8 cellular contexts compared by ENCODE assay signal in the genomic region with DNA sequence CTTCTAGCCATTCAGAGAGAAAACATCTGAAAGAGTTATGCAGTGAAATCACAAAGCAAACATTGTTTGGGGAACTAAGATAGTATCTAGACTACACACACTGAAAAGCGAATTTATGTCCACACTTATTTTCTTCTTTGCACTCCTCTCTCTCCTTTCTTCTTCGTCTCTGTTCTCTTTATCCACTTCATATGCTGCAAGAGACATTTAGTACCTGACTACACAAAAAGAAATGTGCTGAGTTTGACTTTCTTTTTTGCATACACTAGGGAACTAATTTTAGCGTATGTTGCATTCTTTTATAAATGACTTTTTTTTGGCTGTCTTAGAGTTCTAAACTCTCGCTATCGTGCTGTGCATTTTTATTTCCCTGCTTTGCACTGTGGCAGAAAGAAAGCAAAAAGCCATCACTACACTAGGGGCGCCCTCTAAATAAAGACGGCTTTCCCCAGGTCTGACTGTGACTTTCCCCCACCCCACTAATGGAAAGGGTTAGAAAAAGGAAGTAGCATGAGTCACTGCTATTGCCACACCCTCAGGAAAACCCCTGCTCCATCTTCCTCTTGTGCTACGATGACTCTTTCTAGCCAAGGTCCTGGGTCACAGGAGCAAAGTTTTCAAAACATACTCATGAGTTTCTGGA.
DNase-seq lines count a peak whose midpoint lies in the region; ATAC-seq, FAIRE-seq and TF ChIP-seq lines count a peak whose summit lies in the region.

No MANE protein-coding gene starts in this region.

- 9% methylated on average over 8 of the region's 8 CpGs for WGBS in suprapubic skin

- peak overlapping the region; percentile 63 to 92 (median 82) for H3K4me3 Mint-ChIP-seq in naive thymus-derived CD4-positive, alpha-beta T cell
- H3K4me3 Mint-ChIP-seq in endothelial cell (ENCODE audit: unreplicated experiment), result no peak overlapping the region

- intact Hi-C loops in endothelial cell of umbilical vein (cut with micrococcal nuclease), result loop anchor here (1.0 to 2.0 kb wide), 5 partner anchors 8 to 105 kb away; partner anchors contain the start of gene BACH1
- intact Hi-C loops in naive thymus-derived CD4-positive, alpha-beta T cell (cut with micrococcal nuclease), result loop anchor here (1.0 to 10.0 kb wide), 12 partner anchors 12 to 361 kb away; partner anchors contain the start of genes CCT8 (in 2 of the 2) and USP16 (in 1 of the 2)

- peak overlapping the region; percentile 90 for H3K4me2 ChIP-seq in endothelial cell of umbilical vein (ENCODE audit: insufficient read depth, low read length)

- H3K9me1 ChIP-seq in endothelial cell of umbilical vein (replicated peaks; ENCODE audit: control insufficient read depth, extremely low read depth, insufficient read depth, low read length), result no peaks in the 10 kb centered on the region

- peaks cover 32% of the 10 kb centered on the region for H3K4me1 ChIP-seq in endothelial cell of umbilical vein (ENCODE audit: control insufficient read depth, extremely low read depth, insufficient read depth, low read length)
- peaks cover 0 to 2% of the 10 kb centered on the region in 2 donors for H3K4me1 ChIP-seq in naive thymus-derived CD4-positive, alpha-beta T cell (ENCODE audit: control insufficient read depth in 2 of 2, insufficient read depth in 2 of 2, low read length in 2 of 2)
- peaks cover 21% of the 10 kb centered on the region for H3K4me1 ChIP-seq in suprapubic skin

- peak overlapping the region; percentile 61 for H3K9ac ChIP-seq in endothelial cell of umbilical vein (replicated peaks; ENCODE audit: extremely low read depth, insufficient read depth, low read length)

- H3K9me3 ChIP-seq in endothelial cell of umbilical vein (replicated peaks; ENCODE audit: control insufficient read depth, insufficient read depth, low read length) (peaks cover 2% of the 10 kb centered on the region), suprapubic skin (no peaks in the 10 kb centered on the region)
- peaks cover 0 to 7% (median 0%) of the 10 kb centered on the region in 3 experiments for H3K9me3 ChIP-seq in naive thymus-derived CD4-positive, alpha-beta T cell (ENCODE audit: control insufficient read depth in 2 of 3, low read length in 3 of 3)

- BruUV-seq in endothelial cell of umbilical vein (replicated peaks; lab: Mats Ljungman, UMichigan), result TSS peak; percentile 67

- peaks cover 12 to 40% (median 24%) of the 10 kb centered on the region in 7 donors for H3K4me1 Mint-ChIP-seq in naive thymus-derived CD4-positive, alpha-beta T cell
- H3K4me1 Mint-ChIP-seq in endothelial cell (ENCODE audit: unreplicated experiment), result peaks cover 3% of the 10 kb centered on the region

- peak overlapping the region; percentile 92 for H3K27ac ChIP-seq in endothelial cell of umbilical vein (ENCODE audit: insufficient read depth, low read depth, low read length)
- no peak overlapping the region for H3K27ac ChIP-seq in naive thymus-derived CD4-positive, alpha-beta T cell (ENCODE audit: low read depth, low read length)
- H3K27ac ChIP-seq in suprapubic skin, result peak overlapping the region; percentile 18

- POLR2A ChIA-PET in endothelial cell of umbilical vein (lab: Charles Lee), result no interaction called here
- POLR2A ChIA-PET in naive thymus-derived CD4-positive, alpha-beta T cell (lab: Charles Lee), result interaction anchor here (0.6 kb wide), 1 partner anchor 109 kb away, joined by 3 read pairs; no protein-coding TSS in a partner anchor

- H3K36me3 ChIP-seq in endothelial cell of umbilical vein (ENCODE audit: control insufficient read depth in 2 of 2, extremely low read depth in 1 of 2, insufficient read depth in 2 of 2, low read length in 2 of 2), result no peaks in the 10 kb centered on the region
- H3K36me3 ChIP-seq in naive thymus-derived CD4-positive, alpha-beta T cell (ENCODE audit: control insufficient read depth in 2 of 3, insufficient read depth in 3 of 3, low read length in 3 of 3), result no peaks in the 10 kb centered on the region
- H3K36me3 ChIP-seq in suprapubic skin, result no peaks in the 10 kb centered on the region

- no peaks in the 10 kb centered on the region for H3K27me3 ChIP-seq in endothelial cell of umbilical vein (ENCODE audit: control insufficient read depth in 2 of 2, insufficient read depth in 2 of 2, low read length in 2 of 2)
- H3K27me3 ChIP-seq in naive thymus-derived CD4-positive, alpha-beta T cell (ENCODE audit: control insufficient read depth in 2 of 2, insufficient read depth in 2 of 2, low read length in 2 of 2), result no peaks in the 10 kb centered on the region
- no peaks in the 10 kb centered on the region for H3K27me3 ChIP-seq in suprapubic skin

- H3K79me2 ChIP-seq in endothelial cell of umbilical vein (ENCODE audit: control insufficient read depth, insufficient read depth, low read length), result no peaks in the 10 kb centered on the region

- peak; percentile 88 for FAIRE-seq in endothelial cell of umbilical vein (lab: Jason Lieb, UNC)

- no peaks in the 10 kb centered on the region for H3K27me3 Mint-ChIP-seq in naive thymus-derived CD4-positive, alpha-beta T cell
- no peaks in the 10 kb centered on the region for H3K27me3 Mint-ChIP-seq in endothelial cell (ENCODE audit: unreplicated experiment)

- no peak for TF ChIP-seq EP300 in suprapubic skin (IDR thresholded peaks at IDR 0.05)

- peak; percentile 95 for DNase-seq in NB4 (ENCODE audit: low read depth)
- DNase-seq in activated CD4-positive, alpha-beta T cell treated with anti-CD3 and anti-CD28 coated beads, Interleukin-2, amount 50 U/mL, for 48 hours, result peak; percentile 62 to 75
- DNase-seq in endothelial cell of umbilical vein (ENCODE audit: low read depth, low spot score), result peak; percentile 90
- DNase-seq in naive thymus-derived CD4-positive, alpha-beta T cell, result peak in 8 of 9 donors; percentile 13 to 71 (median 44)
- peak in 1 of 2 donors; percentile 78 for DNase-seq in suprapubic skin (ENCODE audit: low spot score in 2 of 2)
- DNase-seq in endothelial cell (ENCODE audit: low spot score), result no peak

- peak overlapping the region; percentile 2 to 88 (median 84) for H3K27ac Mint-ChIP-seq in naive thymus-derived CD4-positive, alpha-beta T cell
- H3K27ac Mint-ChIP-seq in endothelial cell (ENCODE audit: unreplicated experiment), result no peak overlapping the region

- H3K4me3 ChIP-seq in GM12875 (ENCODE audit: low read depth, low read length), result no peak overlapping the region
- peak overlapping the region; percentile 41 for H3K4me3 ChIP-seq in NB4 (ENCODE audit: low read depth, low read length)
- H3K4me3 ChIP-seq in endothelial cell of umbilical vein (replicated peaks in 1 of 3; ENCODE audit: insufficient read depth in 1 of 3, low read depth in 1 of 3, low read length in 3 of 3), result peak overlapping the region in 2 of 3 experiments; percentile 38 to 44
- peak overlapping the region; percentile 30 for H3K4me3 ChIP-seq in naive thymus-derived CD4-positive, alpha-beta T cell (ENCODE audit: low read length)
- peak overlapping the region; percentile 12 for H3K4me3 ChIP-seq in suprapubic skin

- H3K9me3 Mint-ChIP-seq in naive thymus-derived CD4-positive, alpha-beta T cell, result peaks cover 5 to 42% (median 21%) of the 10 kb centered on the region in 11 donors
- H3K9me3 Mint-ChIP-seq in endothelial cell (ENCODE audit: unreplicated experiment), result no peaks in the 10 kb centered on the region

- peak; percentile 95 for ATAC-seq in HG02588 (IDR thresholded peaks at IDR 0.05; ENCODE audit: unreplicated experiment)
- ATAC-seq in naive thymus-derived CD4-positive, alpha-beta T cell, result peak; percentile 99

- TF ChIP-seq CTCF in GM12875 (IDR thresholded peaks at IDR 0.05; ENCODE audit: borderline replicate concordance, insufficient read depth, low read depth, low read length), result 0 out of 2 replicates have a peak, but pooled peaks have one; percentile 32
- TF ChIP-seq CTCF in NB4 (IDR thresholded peaks at IDR 0.05; ENCODE audit: low read depth, low read length), result peak; percentile 63
- TF ChIP-seq CTCF in endothelial cell of umbilical vein (IDR thresholded peaks at IDR 0.05; ENCODE audit: extremely low read depth in 1 of 2, insufficient read depth in 1 of 2, low read depth in 1 of 2, low read length in 2 of 2), result peak; percentile 47 to 56
- TF ChIP-seq CTCF in suprapubic skin (IDR thresholded peaks at IDR 0.05), result peak; percentile 3 to 16
- TF ChIP-seq CTCF in endothelial cell (IDR thresholded peaks at IDR 0.05; ENCODE audit: unreplicated experiment), result no peak

- H2AFZ ChIP-seq in endothelial cell of umbilical vein (ENCODE audit: low read depth, low read length), result peak overlapping the region; percentile 81

- CTCF ChIA-PET in endothelial cell of umbilical vein (lab: Charles Lee), result interaction anchor here (0.7 to 3.3 kb wide), 10 partner anchors 8 to 152 kb away, joined by 3 to 16 read pairs (median 3); no protein-coding TSS in a partner anchor
- CTCF ChIA-PET in naive thymus-derived CD4-positive, alpha-beta T cell (lab: Charles Lee), result interaction anchor here (0.7 kb wide), 1 partner anchor 348 kb away, joined by 4 read pairs; no protein-coding TSS in a partner anchor

- H4K20me1 ChIP-seq in endothelial cell of umbilical vein (replicated peaks; ENCODE audit: control insufficient read depth, extremely low read depth, insufficient read depth, low read length), result no peaks in the 10 kb centered on the region

- peaks cover 0 to 39% (median 9%) of the 10 kb centered on the region in 5 donors for H3K36me3 Mint-ChIP-seq in naive thymus-derived CD4-positive, alpha-beta T cell
- H3K36me3 Mint-ChIP-seq in endothelial cell (ENCODE audit: low read depth, unreplicated experiment), result peaks cover 5% of the 10 kb centered on the region

- TF ChIP-seq POLR2A in NB4 (IDR thresholded peaks at IDR 0.05; ENCODE audit: extremely low read depth, insufficient read length) (no peak), endothelial cell of umbilical vein (IDR thresholded peaks at IDR 0.05; ENCODE audit: low read depth, low read length) (no peak), suprapubic skin (IDR thresholded peaks at IDR 0.05) (no peak)

- dilution Hi-C loops in endothelial cell of umbilical vein (cut with MboI; ENCODE audit: extremely low pct_ligation_motif_present, low sequenced_read_pairs), result no loop called here

TF ChIP-seq in endothelial cell of umbilical vein, 7 proteins besides CTCF, POLR2A, EP300 and RAD21:
- TF ChIP-seq POLR2AphosphoS5 (IDR thresholded peaks at IDR 0.05; ENCODE audit: insufficient read depth, low read depth, low read length) (peak; percentile 75), JUN (IDR thresholded peaks at IDR 0.05; ENCODE audit: borderline replicate concordance, insufficient read depth, insufficient read length, low read depth) (peak; percentile 92), EZH2 (IDR thresholded peaks at IDR 0.05; ENCODE audit: borderline replicate concordance, low read depth, low read length, severe bottlenecking) (no peak), FOS (IDR thresholded peaks at IDR 0.05; ENCODE audit: borderline replicate concordance, insufficient read depth, low read length) (peak; percentile 98), GATA2 (IDR thresholded peaks at IDR 0.05; ENCODE audit: insufficient read depth, insufficient read length, low read depth, low read length) (peak; percentile 54), MYC (IDR thresholded peaks at IDR 0.05; ENCODE audit: low read depth, low read length) (no peak)
